1 cellular context compared by ENCODE assay signal in the genomic region with DNA sequence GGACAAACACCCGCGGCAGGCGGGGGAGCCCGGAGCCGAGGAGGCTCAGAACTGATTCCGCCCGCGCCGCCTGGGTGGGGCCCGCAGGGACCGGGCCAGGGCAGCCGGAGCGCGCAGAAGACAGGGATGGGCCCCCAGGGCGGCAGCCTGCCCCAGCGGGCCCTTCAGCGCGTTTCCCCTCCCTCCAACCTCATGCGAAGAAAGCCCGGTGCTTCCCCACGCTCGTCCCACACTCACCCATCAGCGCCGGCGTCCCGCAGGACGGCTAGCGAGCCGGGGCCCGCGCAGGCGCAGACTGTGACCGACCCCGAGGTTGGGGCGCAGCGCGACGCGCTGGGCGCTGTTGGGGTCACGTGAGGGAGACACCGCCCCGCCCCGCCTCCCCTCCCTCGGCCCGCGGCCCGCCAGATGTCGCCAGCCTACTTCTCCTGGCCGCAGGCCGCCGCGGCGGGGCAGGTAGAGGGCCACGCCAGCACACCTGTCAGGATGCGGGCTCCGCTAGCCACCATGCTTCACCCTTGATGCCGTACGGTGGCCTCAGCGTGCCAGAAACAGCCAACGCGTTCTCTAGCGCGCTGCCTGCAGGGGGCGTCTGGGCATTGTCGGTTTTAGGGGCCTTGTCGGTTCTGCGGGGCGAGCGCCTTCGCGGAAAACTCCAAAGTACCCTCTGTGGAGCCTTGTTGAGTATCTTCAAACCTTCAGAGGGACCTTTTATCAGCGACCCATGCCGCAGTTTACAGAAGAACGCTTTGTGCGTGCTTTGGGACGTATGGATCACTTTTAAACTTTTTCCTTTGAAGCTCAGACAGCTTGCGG.
A peak's percentile ranks its signal among the peaks of the same experiment; 100 is the strongest.
TF ChIP-seq lines count a peak whose summit lies in the region.

Gene SLC25A51 (minus strand): TSS at position 297 of the 816 bp plus-strand sequence. CDS start 15,577 bp downstream, outside the sequence.

TF ChIP-seq in K562, 482 proteins besides CTCF, POLR2A, EP300 and RAD21 (continued from another document and continues in another):
- TF ChIP-seq, protein P1, sequence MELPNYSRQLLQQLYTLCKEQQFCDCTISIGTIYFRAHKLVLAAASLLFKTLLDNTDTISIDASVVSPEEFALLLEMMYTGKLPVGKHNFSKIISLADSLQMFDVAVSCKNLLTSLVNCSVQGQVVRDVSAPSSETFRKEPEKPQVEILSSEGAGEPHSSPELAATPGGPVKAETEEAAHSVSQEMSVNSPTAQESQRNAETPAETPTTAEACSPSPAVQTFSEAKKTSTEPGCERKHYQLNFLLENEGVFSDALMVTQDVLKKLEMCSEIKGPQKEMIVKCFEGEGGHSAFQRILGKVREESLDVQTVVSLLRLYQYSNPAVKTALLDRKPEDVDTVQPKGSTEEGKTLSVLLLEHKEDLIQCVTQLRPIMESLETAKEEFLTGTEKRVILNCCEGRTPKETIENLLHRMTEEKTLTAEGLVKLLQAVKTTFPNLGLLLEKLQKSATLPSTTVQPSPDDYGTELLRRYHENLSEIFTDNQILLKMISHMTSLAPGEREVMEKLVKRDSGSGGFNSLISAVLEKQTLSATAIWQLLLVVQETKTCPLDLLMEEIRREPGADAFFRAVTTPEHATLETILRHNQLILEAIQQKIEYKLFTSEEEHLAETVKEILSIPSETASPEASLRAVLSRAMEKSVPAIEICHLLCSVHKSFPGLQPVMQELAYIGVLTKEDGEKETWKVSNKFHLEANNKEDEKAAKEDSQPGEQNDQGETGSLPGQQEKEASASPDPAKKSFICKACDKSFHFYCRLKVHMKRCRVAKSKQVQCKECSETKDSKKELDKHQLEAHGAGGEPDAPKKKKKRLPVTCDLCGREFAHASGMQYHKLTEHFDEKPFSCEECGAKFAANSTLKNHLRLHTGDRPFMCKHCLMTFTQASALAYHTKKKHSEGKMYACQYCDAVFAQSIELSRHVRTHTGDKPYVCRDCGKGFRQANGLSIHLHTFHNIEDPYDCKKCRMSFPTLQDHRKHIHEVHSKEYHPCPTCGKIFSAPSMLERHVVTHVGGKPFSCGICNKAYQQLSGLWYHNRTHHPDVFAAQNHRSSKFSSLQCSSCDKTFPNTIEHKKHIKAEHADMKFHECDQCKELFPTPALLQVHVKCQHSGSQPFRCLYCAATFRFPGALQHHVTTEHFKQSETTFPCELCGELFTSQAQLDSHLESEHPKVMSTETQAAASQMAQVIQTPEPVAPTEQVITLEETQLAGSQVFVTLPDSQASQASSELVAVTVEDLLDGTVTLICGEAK (IDR thresholded peaks at IDR 0.05): peak; percentile 17; the same call in 1 of the 2 replicates
- TF ChIP-seq, protein P1 (CRISPR knock-in tag; IDR thresholded peaks at IDR 0.05): no peak
- TF ChIP-seq ATF3 (IDR thresholded peaks at IDR 0.05) (no peak), ATF3 (CRISPR knock-in tag; conservative IDR thresholded peaks at IDR 0.05) (0 out of 2 replicates have a peak, but pooled peaks have one; percentile 43), RNF2 (IDR thresholded peaks at IDR 0.05) (peak; percentile 92), TAF1 (IDR thresholded peaks at IDR 0.05; ENCODE audit: control insufficient read depth, extremely low read depth, insufficient read depth, low read length, severe bottlenecking) (peak; percentile 68), ZNF41 (CRISPR knock-in tag; conservative IDR thresholded peaks at IDR 0.05) (0 out of 2 replicates have a peak, but pooled peaks have one; percentile 19), TEAD1 (CRISPR knock-in tag; IDR thresholded peaks at IDR 0.05) (peak; percentile 61 to 71), HMG20A (CRISPR knock-in tag; conservative IDR thresholded peaks at IDR 0.05) (no peak), DDX20 (tag; IDR thresholded peaks at IDR 0.05; ENCODE audit: low read depth) (no peak), EP400 (IDR thresholded peaks at IDR 0.05) (peak; percentile 96), IFI16 (CRISPR knock-in tag; IDR thresholded peaks at IDR 0.05) (no peak), RBM39 (optimal IDR thresholded peaks at IDR 0.05; ENCODE audit: low read depth, low read length) (peak; percentile 71), ETV1 (tag; conservative IDR thresholded peaks at IDR 0.05; ENCODE audit: low read depth) (no peak), LCOR (CRISPR knock-in tag; IDR thresholded peaks at IDR 0.05) (peak; percentile 98), GATAD2B (IDR thresholded peaks at IDR 0.05; ENCODE audit: borderline replicate concordance) (peak; percentile 98), ZKSCAN1 (IDR thresholded peaks at IDR 0.05; ENCODE audit: low read depth, low read length) (peak; percentile 87), HCFC1 (IDR thresholded peaks at IDR 0.05; ENCODE audit: low read depth, low read length) (peak; percentile 80), ELK1 (CRISPR knock-in tag; IDR thresholded peaks at IDR 0.05) (no peak)
- TF ChIP-seq, protein P2, sequence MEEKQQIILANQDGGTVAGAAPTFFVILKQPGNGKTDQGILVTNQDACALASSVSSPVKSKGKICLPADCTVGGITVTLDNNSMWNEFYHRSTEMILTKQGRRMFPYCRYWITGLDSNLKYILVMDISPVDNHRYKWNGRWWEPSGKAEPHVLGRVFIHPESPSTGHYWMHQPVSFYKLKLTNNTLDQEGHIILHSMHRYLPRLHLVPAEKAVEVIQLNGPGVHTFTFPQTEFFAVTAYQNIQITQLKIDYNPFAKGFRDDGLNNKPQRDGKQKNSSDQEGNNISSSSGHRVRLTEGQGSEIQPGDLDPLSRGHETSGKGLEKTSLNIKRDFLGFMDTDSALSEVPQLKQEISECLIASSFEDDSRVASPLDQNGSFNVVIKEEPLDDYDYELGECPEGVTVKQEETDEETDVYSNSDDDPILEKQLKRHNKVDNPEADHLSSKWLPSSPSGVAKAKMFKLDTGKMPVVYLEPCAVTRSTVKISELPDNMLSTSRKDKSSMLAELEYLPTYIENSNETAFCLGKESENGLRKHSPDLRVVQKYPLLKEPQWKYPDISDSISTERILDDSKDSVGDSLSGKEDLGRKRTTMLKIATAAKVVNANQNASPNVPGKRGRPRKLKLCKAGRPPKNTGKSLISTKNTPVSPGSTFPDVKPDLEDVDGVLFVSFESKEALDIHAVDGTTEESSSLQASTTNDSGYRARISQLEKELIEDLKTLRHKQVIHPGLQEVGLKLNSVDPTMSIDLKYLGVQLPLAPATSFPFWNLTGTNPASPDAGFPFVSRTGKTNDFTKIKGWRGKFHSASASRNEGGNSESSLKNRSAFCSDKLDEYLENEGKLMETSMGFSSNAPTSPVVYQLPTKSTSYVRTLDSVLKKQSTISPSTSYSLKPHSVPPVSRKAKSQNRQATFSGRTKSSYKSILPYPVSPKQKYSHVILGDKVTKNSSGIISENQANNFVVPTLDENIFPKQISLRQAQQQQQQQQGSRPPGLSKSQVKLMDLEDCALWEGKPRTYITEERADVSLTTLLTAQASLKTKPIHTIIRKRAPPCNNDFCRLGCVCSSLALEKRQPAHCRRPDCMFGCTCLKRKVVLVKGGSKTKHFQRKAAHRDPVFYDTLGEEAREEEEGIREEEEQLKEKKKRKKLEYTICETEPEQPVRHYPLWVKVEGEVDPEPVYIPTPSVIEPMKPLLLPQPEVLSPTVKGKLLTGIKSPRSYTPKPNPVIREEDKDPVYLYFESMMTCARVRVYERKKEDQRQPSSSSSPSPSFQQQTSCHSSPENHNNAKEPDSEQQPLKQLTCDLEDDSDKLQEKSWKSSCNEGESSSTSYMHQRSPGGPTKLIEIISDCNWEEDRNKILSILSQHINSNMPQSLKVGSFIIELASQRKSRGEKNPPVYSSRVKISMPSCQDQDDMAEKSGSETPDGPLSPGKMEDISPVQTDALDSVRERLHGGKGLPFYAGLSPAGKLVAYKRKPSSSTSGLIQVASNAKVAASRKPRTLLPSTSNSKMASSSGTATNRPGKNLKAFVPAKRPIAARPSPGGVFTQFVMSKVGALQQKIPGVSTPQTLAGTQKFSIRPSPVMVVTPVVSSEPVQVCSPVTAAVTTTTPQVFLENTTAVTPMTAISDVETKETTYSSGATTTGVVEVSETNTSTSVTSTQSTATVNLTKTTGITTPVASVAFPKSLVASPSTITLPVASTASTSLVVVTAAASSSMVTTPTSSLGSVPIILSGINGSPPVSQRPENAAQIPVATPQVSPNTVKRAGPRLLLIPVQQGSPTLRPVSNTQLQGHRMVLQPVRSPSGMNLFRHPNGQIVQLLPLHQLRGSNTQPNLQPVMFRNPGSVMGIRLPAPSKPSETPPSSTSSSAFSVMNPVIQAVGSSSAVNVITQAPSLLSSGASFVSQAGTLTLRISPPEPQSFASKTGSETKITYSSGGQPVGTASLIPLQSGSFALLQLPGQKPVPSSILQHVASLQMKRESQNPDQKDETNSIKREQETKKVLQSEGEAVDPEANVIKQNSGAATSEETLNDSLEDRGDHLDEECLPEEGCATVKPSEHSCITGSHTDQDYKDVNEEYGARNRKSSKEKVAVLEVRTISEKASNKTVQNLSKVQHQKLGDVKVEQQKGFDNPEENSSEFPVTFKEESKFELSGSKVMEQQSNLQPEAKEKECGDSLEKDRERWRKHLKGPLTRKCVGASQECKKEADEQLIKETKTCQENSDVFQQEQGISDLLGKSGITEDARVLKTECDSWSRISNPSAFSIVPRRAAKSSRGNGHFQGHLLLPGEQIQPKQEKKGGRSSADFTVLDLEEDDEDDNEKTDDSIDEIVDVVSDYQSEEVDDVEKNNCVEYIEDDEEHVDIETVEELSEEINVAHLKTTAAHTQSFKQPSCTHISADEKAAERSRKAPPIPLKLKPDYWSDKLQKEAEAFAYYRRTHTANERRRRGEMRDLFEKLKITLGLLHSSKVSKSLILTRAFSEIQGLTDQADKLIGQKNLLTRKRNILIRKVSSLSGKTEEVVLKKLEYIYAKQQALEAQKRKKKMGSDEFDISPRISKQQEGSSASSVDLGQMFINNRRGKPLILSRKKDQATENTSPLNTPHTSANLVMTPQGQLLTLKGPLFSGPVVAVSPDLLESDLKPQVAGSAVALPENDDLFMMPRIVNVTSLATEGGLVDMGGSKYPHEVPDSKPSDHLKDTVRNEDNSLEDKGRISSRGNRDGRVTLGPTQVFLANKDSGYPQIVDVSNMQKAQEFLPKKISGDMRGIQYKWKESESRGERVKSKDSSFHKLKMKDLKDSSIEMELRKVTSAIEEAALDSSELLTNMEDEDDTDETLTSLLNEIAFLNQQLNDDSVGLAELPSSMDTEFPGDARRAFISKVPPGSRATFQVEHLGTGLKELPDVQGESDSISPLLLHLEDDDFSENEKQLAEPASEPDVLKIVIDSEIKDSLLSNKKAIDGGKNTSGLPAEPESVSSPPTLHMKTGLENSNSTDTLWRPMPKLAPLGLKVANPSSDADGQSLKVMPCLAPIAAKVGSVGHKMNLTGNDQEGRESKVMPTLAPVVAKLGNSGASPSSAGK (IDR thresholded peaks at IDR 0.05): peak; percentile 87
- TF ChIP-seq, protein P3, sequence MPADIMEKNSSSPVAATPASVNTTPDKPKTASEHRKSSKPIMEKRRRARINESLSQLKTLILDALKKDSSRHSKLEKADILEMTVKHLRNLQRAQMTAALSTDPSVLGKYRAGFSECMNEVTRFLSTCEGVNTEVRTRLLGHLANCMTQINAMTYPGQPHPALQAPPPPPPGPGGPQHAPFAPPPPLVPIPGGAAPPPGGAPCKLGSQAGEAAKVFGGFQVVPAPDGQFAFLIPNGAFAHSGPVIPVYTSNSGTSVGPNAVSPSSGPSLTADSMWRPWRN (IDR thresholded peaks at IDR 0.05; ENCODE audit: low read depth): no peak
- TF ChIP-seq, protein P4, sequence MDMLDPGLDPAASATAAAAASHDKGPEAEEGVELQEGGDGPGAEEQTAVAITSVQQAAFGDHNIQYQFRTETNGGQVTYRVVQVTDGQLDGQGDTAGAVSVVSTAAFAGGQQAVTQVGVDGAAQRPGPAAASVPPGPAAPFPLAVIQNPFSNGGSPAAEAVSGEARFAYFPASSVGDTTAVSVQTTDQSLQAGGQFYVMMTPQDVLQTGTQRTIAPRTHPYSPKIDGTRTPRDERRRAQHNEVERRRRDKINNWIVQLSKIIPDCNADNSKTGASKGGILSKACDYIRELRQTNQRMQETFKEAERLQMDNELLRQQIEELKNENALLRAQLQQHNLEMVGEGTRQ (CRISPR knock-in tag; IDR thresholded peaks at IDR 0.05): peak; percentile 98
